1 cellular context compared by ENCODE assay signal in the genomic region with DNA sequence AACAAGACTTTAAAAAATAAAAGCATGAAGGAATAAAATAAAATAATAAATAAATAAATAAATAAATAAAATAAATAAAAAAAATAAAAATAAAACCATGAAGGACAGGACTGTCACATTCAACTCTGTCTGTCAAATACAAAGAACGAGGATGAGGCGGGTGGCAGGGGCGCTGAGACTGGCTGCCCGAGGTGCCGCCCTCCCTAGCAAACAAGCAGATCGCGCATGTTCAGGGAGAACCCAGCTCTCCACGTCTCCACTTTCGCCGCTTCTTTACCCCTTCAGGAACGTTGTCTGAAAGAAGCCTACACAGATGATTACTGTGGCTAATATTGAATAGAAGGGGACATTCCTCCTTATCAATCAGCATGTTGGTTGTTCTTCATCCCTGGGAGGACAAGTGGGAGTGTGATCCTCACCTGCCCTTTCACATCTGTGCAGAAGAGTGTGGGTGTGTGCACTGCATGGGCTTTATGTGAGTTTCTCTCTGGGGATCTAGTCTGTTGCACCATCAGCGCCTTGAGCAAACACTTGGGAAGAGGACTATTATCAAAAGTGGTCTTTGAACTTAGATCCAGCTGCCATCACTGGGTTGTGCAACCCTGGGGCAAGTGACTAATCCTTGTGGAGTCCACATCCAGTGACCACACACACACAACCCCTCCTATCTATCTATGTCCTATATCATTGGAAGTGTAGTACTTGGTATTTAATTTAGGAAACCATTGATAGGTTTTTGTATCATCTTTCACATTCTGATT.
A peak's percentile ranks its signal among the peaks of the same experiment; 100 is the strongest.
TF ChIP-seq lines count a peak whose summit lies in the region.

No MANE protein-coding gene starts in this region.

TF ChIP-seq in HepG2, 621 proteins besides CTCF, POLR2A, EP300 and RAD21 (continued from another document and continues in another):
- TF ChIP-seq, protein P1, sequence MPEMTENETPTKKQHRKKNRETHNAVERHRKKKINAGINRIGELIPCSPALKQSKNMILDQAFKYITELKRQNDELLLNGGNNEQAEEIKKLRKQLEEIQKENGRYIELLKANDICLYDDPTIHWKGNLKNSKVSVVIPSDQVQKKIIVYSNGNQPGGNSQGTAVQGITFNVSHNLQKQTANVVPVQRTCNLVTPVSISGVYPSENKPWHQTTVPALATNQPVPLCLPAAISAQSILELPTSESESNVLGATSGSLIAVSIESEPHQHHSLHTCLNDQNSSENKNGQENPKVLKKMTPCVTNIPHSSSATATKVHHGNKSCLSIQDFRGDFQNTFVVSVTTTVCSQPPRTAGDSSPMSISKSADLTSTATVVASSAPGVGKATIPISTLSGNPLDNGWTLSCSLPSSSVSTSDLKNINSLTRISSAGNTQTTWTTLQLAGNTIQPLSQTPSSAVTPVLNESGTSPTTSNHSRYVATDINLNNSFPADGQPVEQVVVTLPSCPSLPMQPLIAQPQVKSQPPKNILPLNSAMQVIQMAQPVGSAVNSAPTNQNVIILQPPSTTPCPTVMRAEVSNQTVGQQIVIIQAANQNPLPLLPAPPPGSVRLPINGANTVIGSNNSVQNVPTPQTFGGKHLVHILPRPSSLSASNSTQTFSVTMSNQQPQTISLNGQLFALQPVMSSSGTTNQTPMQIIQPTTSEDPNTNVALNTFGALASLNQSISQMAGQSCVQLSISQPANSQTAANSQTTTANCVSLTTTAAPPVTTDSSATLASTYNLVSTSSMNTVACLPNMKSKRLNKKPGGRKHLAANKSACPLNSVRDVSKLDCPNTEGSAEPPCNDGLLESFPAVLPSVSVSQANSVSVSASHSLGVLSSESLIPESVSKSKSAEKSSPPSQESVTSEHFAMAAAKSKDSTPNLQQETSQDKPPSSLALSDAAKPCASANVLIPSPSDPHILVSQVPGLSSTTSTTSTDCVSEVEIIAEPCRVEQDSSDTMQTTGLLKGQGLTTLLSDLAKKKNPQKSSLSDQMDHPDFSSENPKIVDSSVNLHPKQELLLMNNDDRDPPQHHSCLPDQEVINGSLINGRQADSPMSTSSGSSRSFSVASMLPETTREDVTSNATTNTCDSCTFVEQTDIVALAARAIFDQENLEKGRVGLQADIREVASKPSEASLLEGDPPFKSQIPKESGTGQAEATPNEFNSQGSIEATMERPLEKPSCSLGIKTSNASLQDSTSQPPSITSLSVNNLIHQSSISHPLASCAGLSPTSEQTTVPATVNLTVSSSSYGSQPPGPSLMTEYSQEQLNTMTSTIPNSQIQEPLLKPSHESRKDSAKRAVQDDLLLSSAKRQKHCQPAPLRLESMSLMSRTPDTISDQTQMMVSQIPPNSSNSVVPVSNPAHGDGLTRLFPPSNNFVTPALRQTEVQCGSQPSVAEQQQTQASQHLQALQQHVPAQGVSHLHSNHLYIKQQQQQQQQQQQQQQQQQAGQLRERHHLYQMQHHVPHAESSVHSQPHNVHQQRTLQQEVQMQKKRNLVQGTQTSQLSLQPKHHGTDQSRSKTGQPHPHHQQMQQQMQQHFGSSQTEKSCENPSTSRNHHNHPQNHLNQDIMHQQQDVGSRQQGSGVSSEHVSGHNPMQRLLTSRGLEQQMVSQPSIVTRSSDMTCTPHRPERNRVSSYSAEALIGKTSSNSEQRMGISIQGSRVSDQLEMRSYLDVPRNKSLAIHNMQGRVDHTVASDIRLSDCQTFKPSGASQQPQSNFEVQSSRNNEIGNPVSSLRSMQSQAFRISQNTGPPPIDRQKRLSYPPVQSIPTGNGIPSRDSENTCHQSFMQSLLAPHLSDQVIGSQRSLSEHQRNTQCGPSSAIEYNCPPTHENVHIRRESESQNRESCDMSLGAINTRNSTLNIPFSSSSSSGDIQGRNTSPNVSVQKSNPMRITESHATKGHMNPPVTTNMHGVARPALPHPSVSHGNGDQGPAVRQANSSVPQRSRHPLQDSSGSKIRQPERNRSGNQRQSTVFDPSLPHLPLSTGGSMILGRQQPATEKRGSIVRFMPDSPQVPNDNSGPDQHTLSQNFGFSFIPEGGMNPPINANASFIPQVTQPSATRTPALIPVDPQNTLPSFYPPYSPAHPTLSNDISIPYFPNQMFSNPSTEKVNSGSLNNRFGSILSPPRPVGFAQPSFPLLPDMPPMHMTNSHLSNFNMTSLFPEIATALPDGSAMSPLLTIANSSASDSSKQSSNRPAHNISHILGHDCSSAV (CRISPR knock-in tag; IDR thresholded peaks at IDR 0.05; ENCODE audit: borderline replicate concordance), result no peak
- peak; percentile 98 for TF ChIP-seq HNF4A (CRISPR knock-in tag; IDR thresholded peaks at IDR 0.05)
- TF ChIP-seq ZFP36L1 (CRISPR knock-in tag; IDR thresholded peaks at IDR 0.05), result no peak
- TF ChIP-seq NFATC3 (CRISPR knock-in tag; IDR thresholded peaks at IDR 0.05), result no peak
- TF ChIP-seq ZNF563 (CRISPR knock-in tag; IDR thresholded peaks at IDR 0.05), result no peak
- TF ChIP-seq MIER2 (CRISPR knock-in tag; IDR thresholded peaks at IDR 0.05), result peak; percentile 85
- peak; percentile 63; the same call in 1 of the 2 replicates for TF ChIP-seq MIXL1 (CRISPR knock-in tag; IDR thresholded peaks at IDR 0.05)
- peak; percentile 47; the same call in 1 of the 2 replicates for TF ChIP-seq NFKBIZ (CRISPR knock-in tag; IDR thresholded peaks at IDR 0.05)
- peak; percentile 77; the same call in 1 of the 2 replicates for TF ChIP-seq SOX5 (CRISPR knock-in tag; IDR thresholded peaks at IDR 0.05; ENCODE audit: borderline replicate concordance)
- no peak for TF ChIP-seq ARNT (IDR thresholded peaks at IDR 0.05)
- 0 out of 3 replicates have a peak, but pooled peaks have one; percentile 25 for TF ChIP-seq MXI1 (IDR thresholded peaks at IDR 0.05; ENCODE audit: borderline replicate concordance, low read depth, low read length)
- TF ChIP-seq HDAC2 (CRISPR knock-in tag; IDR thresholded peaks at IDR 0.05), result peak; percentile 80
- TF ChIP-seq ZNF234 (CRISPR knock-in tag; conservative IDR thresholded peaks at IDR 0.05), result no peak
- no peak for TF ChIP-seq POLR2G (IDR thresholded peaks at IDR 0.05; ENCODE audit: low read depth, low read length)
- TF ChIP-seq JUND (CRISPR knock-in tag; IDR thresholded peaks at IDR 0.05), result peak; percentile 90
- peak; percentile 44; the same call in 1 of the 2 replicates for TF ChIP-seq YEATS2 (CRISPR knock-in tag; IDR thresholded peaks at IDR 0.05; ENCODE audit: borderline replicate concordance)
- no peak for TF ChIP-seq ZNF160 (CRISPR knock-in tag; IDR thresholded peaks at IDR 0.05)
- peak; percentile 17 for TF ChIP-seq ZNF781 (CRISPR knock-in tag; IDR thresholded peaks at IDR 0.05; ENCODE audit: borderline replicate concordance, not compliant biosample characterization)
- TF ChIP-seq ZNF644 (CRISPR knock-in tag; IDR thresholded peaks at IDR 0.05; ENCODE audit: low read depth), result peak; percentile 100
- TF ChIP-seq, protein P2, sequence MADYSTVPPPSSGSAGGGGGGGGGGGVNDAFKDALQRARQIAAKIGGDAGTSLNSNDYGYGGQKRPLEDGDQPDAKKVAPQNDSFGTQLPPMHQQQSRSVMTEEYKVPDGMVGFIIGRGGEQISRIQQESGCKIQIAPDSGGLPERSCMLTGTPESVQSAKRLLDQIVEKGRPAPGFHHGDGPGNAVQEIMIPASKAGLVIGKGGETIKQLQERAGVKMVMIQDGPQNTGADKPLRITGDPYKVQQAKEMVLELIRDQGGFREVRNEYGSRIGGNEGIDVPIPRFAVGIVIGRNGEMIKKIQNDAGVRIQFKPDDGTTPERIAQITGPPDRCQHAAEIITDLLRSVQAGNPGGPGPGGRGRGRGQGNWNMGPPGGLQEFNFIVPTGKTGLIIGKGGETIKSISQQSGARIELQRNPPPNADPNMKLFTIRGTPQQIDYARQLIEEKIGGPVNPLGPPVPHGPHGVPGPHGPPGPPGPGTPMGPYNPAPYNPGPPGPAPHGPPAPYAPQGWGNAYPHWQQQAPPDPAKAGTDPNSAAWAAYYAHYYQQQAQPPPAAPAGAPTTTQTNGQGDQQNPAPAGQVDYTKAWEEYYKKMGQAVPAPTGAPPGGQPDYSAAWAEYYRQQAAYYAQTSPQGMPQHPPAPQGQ (CRISPR knock-in tag; IDR thresholded peaks at IDR 0.05; ENCODE audit: borderline replicate concordance), result no peak
- no peak for TF ChIP-seq ARNTL (CRISPR knock-in tag; IDR thresholded peaks at IDR 0.05)
- no peak for TF ChIP-seq ZNF33B (CRISPR knock-in tag; IDR thresholded peaks at IDR 0.05)
- TF ChIP-seq, protein P3, sequence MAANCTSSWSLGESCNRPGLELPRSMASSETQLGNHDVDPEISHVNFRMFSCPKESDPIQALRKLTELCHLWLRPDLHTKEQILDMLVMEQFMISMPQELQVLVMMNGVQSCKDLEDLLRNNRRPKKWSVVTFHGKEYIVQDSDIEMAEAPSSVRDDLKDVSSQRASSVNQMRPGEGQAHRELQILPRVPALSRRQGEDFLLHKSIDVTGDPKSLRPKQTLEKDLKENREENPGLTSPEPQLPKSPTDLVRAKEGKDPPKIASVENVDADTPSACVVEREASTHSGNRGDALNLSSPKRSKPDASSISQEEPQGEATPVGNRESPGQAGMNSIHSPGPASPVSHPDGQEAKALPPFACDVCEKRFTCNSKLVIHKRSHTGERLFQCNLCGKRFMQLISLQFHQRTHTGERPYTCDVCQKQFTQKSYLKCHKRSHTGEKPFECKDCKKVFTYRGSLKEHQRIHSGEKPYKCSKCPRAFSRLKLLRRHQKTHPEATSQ (CRISPR knock-in tag; IDR thresholded peaks at IDR 0.05; ENCODE audit: borderline replicate concordance), result peak; percentile 65; the same call in 1 of the 2 replicates
- TF ChIP-seq, protein P4, sequence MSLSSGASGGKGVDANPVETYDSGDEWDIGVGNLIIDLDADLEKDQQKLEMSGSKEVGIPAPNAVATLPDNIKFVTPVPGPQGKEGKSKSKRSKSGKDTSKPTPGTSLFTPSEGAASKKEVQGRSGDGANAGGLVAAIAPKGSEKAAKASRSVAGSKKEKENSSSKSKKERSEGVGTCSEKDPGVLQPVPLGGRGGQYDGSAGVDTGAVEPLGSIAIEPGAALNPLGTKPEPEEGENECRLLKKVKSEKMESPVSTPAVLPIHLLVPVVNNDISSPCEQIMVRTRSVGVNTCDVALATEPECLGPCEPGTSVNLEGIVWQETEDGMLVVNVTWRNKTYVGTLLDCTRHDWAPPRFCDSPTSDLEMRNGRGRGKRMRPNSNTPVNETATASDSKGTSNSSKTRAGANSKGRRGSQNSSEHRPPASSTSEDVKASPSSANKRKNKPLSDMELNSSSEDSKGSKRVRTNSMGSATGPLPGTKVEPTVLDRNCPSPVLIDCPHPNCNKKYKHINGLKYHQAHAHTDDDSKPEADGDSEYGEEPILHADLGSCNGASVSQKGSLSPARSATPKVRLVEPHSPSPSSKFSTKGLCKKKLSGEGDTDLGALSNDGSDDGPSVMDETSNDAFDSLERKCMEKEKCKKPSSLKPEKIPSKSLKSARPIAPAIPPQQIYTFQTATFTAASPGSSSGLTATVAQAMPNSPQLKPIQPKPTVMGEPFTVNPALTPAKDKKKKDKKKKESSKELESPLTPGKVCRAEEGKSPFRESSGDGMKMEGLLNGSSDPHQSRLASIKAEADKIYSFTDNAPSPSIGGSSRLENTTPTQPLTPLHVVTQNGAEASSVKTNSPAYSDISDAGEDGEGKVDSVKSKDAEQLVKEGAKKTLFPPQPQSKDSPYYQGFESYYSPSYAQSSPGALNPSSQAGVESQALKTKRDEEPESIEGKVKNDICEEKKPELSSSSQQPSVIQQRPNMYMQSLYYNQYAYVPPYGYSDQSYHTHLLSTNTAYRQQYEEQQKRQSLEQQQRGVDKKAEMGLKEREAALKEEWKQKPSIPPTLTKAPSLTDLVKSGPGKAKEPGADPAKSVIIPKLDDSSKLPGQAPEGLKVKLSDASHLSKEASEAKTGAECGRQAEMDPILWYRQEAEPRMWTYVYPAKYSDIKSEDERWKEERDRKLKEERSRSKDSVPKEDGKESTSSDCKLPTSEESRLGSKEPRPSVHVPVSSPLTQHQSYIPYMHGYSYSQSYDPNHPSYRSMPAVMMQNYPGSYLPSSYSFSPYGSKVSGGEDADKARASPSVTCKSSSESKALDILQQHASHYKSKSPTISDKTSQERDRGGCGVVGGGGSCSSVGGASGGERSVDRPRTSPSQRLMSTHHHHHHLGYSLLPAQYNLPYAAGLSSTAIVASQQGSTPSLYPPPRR (CRISPR knock-in tag; IDR thresholded peaks at IDR 0.05; ENCODE audit: borderline replicate concordance), result peak; percentile 54; the same call in 1 of the 2 replicates
- TF ChIP-seq, protein P5, sequence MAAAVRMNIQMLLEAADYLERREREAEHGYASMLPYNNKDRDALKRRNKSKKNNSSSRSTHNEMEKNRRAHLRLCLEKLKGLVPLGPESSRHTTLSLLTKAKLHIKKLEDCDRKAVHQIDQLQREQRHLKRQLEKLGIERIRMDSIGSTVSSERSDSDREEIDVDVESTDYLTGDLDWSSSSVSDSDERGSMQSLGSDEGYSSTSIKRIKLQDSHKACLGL (CRISPR knock-in tag; IDR thresholded peaks at IDR 0.05), result no peak
- 0 out of 2 replicates have a peak, but pooled peaks have one; percentile 34 for TF ChIP-seq MEF2D (CRISPR knock-in tag; IDR thresholded peaks at IDR 0.05)
- no peak for TF ChIP-seq ZSCAN30 (CRISPR knock-in tag; IDR thresholded peaks at IDR 0.05)
- no peak for TF ChIP-seq ZFP36L2 (CRISPR knock-in tag; IDR thresholded peaks at IDR 0.05)
- TF ChIP-seq, protein P6, sequence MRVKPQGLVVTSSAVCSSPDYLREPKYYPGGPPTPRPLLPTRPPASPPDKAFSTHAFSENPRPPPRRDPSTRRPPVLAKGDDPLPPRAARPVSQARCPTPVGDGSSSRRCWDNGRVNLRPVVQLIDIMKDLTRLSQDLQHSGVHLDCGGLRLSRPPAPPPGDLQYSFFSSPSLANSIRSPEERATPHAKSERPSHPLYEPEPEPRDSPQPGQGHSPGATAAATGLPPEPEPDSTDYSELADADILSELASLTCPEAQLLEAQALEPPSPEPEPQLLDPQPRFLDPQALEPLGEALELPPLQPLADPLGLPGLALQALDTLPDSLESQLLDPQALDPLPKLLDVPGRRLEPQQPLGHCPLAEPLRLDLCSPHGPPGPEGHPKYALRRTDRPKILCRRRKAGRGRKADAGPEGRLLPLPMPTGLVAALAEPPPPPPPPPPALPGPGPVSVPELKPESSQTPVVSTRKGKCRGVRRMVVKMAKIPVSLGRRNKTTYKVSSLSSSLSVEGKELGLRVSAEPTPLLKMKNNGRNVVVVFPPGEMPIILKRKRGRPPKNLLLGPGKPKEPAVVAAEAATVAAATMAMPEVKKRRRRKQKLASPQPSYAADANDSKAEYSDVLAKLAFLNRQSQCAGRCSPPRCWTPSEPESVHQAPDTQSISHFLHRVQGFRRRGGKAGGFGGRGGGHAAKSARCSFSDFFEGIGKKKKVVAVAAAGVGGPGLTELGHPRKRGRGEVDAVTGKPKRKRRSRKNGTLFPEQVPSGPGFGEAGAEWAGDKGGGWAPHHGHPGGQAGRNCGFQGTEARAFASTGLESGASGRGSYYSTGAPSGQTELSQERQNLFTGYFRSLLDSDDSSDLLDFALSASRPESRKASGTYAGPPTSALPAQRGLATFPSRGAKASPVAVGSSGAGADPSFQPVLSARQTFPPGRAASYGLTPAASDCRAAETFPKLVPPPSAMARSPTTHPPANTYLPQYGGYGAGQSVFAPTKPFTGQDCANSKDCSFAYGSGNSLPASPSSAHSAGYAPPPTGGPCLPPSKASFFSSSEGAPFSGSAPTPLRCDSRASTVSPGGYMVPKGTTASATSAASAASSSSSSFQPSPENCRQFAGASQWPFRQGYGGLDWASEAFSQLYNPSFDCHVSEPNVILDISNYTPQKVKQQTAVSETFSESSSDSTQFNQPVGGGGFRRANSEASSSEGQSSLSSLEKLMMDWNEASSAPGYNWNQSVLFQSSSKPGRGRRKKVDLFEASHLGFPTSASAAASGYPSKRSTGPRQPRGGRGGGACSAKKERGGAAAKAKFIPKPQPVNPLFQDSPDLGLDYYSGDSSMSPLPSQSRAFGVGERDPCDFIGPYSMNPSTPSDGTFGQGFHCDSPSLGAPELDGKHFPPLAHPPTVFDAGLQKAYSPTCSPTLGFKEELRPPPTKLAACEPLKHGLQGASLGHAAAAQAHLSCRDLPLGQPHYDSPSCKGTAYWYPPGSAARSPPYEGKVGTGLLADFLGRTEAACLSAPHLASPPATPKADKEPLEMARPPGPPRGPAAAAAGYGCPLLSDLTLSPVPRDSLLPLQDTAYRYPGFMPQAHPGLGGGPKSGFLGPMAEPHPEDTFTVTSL (CRISPR knock-in tag; IDR thresholded peaks at IDR 0.05; ENCODE audit: borderline replicate concordance), result peak; percentile 68; the same call in 1 of the 2 replicates
